In the genomic region with DNA sequence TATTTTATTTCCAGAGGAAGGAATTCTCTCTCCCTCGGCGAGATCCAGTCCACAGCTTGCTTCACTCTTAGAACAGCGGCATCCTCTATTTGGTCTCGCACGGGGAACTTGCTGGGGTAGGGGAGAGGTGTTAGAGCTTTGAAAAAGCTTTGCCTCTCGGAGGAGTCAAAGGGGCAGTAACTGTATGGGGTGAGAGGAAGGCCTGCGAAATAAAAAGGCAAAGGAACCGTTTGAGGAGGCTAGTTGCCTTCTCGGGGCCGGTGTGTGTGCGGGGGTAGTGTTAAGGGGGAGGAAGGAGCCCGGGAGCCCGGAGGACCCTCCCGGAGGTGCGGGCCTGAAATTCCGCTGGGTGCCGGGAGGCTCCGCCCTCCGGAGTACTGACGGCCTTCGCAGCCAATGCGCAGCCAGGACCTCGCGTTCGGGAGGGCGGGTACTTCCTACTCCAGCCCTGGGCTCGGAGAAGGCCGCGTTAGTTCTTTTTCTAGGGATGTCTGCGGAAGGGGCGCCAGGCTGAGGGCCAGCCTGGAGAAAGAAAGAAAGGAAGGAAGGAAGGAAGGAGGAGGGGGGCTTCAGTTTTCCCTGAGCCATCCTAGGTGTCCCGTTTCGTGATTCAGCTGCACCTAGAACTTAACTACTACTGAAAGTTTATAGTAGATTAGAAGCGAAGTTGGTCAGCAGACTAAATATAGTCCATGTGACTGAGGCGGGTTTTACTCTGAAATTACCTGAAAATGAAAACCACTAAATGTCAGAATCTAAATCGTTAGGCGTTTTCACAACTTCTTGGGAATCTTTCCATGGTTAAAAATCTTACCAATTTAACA, we compare ENCODE assay signal across 8 cellular contexts. TPM values are rescaled to one million over a fixed set of nuclear protein-coding genes. Genes with fewer than 3 reads are reported as not detected.
DNase-seq lines count a peak whose midpoint lies in the region; ATAC-seq, FAIRE-seq and TF ChIP-seq lines count a peak whose summit lies in the region.

No MANE protein-coding gene starts in this region.

- ATAC-seq in HG03354 (IDR thresholded peaks at IDR 0.05; ENCODE audit: poor library complexity, severe bottlenecking, unreplicated experiment) = peak; percentile 71

- peak overlapping the region; percentile 84 for H3K9ac ChIP-seq in keratinocyte (ENCODE audit: control insufficient read depth, extremely low read depth, insufficient read depth, low read length)

- H3K9me1 ChIP-seq in keratinocyte (ENCODE audit: control insufficient read depth, extremely low read depth, insufficient read depth, low read length) = no peaks in the 10 kb centered on the region

- peak; percentile 86 for TF ChIP-seq POLR2A in GM19099 (IDR thresholded peaks at IDR 0.05; ENCODE audit: extremely low read depth, insufficient read length, low read depth)

- no peaks in the 10 kb centered on the region for H3K27me3 ChIP-seq in keratinocyte (ENCODE audit: control insufficient read depth, extremely low read depth, insufficient read depth, low read length)

- TF ChIP-seq CTCF in keratinocyte (optimal IDR thresholded peaks at IDR 0.05 in 1 of 3, IDR thresholded peaks at IDR 0.05 in 1 of 3, conservative IDR thresholded peaks at IDR 0.05 in 1 of 3; ENCODE audit: extremely low read depth in 1 of 3, insufficient read depth in 2 of 3, low read length in 3 of 3) = no peak

- H4K20me1 ChIP-seq in keratinocyte (ENCODE audit: control insufficient read depth, extremely low read depth, insufficient read depth, low read length) = no peaks in the 10 kb centered on the region

- no peak for FAIRE-seq in keratinocyte (lab: Jason Lieb, UNC)

- peak overlapping the region; percentile 87 to 90 (median 88) for H3K4me3 ChIP-seq in keratinocyte (ENCODE audit: control insufficient read depth in 2 of 3, extremely low read depth in 1 of 3, insufficient read depth in 2 of 3, low read depth in 1 of 3, low read length in 3 of 3)

- DNase-seq in AG20443 (ENCODE audit: low spot score) (peak; percentile 95), NCI-H345 treated with DMSO at 0.1 percent for 48 hours (lab: John Stamatoyannopoulos, UW; ENCODE audit: unreplicated experiment) (peak; percentile 85), keratinocyte (ENCODE audit: low read depth, low spot score) (no peak)
- peak; percentile 66 to 78 (median 67) for DNase-seq in activated CD4-positive, CD25-positive, alpha-beta regulatory T cell (lab: John Stamatoyannopoulos, UW)
- DNase-seq in central memory CD4-positive, alpha-beta T cell = peak; percentile 78
- DNase-seq in stimulated activated CD4-positive, alpha-beta T cell treated with anti-CD3 and anti-CD28 coated beads, Interleukin-12 subunit alpha, Interleukin-12 subunit beta, amount 100 ng/mL, for 48 hours (ENCODE audit: low read depth in 2 of 3, low spot score in 1 of 3) = peak; percentile 76 to 84 (median 82)

- peak overlapping the region; percentile 90 for H3K4me2 ChIP-seq in keratinocyte (ENCODE audit: control insufficient read depth, extremely low read depth, insufficient read depth, low read depth, low read length)

- H2AFZ ChIP-seq in keratinocyte (ENCODE audit: control insufficient read depth, low read length) = peak overlapping the region; percentile 78

- no peaks in the 10 kb centered on the region for H3K9me3 ChIP-seq in keratinocyte (ENCODE audit: control insufficient read depth, low read depth, low read length)

- peaks cover 64% of the 10 kb centered on the region for H3K79me2 ChIP-seq in keratinocyte (ENCODE audit: control insufficient read depth, insufficient read depth, low read length)

- no peaks in the 10 kb centered on the region for H3K36me3 ChIP-seq in keratinocyte (ENCODE audit: control insufficient read depth in 2 of 2, extremely low read depth in 1 of 2, insufficient read depth in 2 of 2, low read length in 2 of 2)

- H3K27ac ChIP-seq in keratinocyte (ENCODE audit: control insufficient read depth, insufficient read depth, low read length) = peak overlapping the region; percentile 91

- dilution Hi-C loops in keratinocyte (cut with MboI; ENCODE audit: extremely low pct_ligation_motif_present, low sequenced_read_pairs) = no loop called here

- peaks cover 17% of the 10 kb centered on the region for H3K4me1 ChIP-seq in keratinocyte (ENCODE audit: control insufficient read depth, extremely low read depth, insufficient read depth, low read length)

RNA-seq across cellular contexts. Expression of a gene that starts 2.2 kb away (rescaled TPM):
- 40.4 to 56.8 TPM (median 41.3 TPM) in 3 replicates for polyA plus RNA-seq in keratinocyte
- polyA plus RNA-seq in keratinocyte (2011; ENCODE audit: low read depth) = 29.8 TPM
- polyA plus RNA-seq in keratinocyte (2011; cell fraction: cytosol; rRNA removed) = 30.0 and 75.8 TPM in 2 replicates
- polyA plus RNA-seq in keratinocyte (2011; cell fraction: nucleus; rRNA removed) = 40.0 and 47.9 TPM in 2 replicates
- 19.9 and 21.2 TPM in 2 replicates for polyA plus RNA-seq in keratinocyte (2012; ENCODE audit: low replicate concordance)
- 7.9 to 95.7 TPM (median 61.2 TPM) in 3 replicates for polyA minus RNA-seq in keratinocyte
- 45.1 TPM for polyA minus RNA-seq in keratinocyte (2011; cell fraction: cytosol; rRNA and poly(A)+ RNA removed)
- 22.3 and 61.3 TPM in 2 replicates for polyA minus RNA-seq in keratinocyte (2011; cell fraction: nucleus; rRNA and poly(A)+ RNA removed)
